ENCODE assay signal across 1 cellular context in genomic region chr14:73136387-73137221, GRCh38.
TF ChIP-seq lines count a peak whose summit lies in the region.

Gene PSEN1, plus strand, starts transcription at chr14:73136507. Its CDS starts 11,513 bp downstream, at chr14:73148020.

TF ChIP-seq in HepG2, 621 proteins besides CTCF, POLR2A, EP300 and RAD21 (continued from another document and continues in another):
- TF ChIP-seq, protein P1, sequence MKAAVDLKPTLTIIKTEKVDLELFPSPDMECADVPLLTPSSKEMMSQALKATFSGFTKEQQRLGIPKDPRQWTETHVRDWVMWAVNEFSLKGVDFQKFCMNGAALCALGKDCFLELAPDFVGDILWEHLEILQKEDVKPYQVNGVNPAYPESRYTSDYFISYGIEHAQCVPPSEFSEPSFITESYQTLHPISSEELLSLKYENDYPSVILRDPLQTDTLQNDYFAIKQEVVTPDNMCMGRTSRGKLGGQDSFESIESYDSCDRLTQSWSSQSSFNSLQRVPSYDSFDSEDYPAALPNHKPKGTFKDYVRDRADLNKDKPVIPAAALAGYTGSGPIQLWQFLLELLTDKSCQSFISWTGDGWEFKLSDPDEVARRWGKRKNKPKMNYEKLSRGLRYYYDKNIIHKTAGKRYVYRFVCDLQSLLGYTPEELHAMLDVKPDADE (CRISPR knock-in tag; IDR thresholded peaks at IDR 0.05): peak; percentile 86; the same call in 1 of the 2 replicates
- 0 out of 2 replicates have a peak, but pooled peaks have one; percentile 43 for TF ChIP-seq HOMEZ (CRISPR knock-in tag; IDR thresholded peaks at IDR 0.05; ENCODE audit: low read depth)
- TF ChIP-seq, protein P2, sequence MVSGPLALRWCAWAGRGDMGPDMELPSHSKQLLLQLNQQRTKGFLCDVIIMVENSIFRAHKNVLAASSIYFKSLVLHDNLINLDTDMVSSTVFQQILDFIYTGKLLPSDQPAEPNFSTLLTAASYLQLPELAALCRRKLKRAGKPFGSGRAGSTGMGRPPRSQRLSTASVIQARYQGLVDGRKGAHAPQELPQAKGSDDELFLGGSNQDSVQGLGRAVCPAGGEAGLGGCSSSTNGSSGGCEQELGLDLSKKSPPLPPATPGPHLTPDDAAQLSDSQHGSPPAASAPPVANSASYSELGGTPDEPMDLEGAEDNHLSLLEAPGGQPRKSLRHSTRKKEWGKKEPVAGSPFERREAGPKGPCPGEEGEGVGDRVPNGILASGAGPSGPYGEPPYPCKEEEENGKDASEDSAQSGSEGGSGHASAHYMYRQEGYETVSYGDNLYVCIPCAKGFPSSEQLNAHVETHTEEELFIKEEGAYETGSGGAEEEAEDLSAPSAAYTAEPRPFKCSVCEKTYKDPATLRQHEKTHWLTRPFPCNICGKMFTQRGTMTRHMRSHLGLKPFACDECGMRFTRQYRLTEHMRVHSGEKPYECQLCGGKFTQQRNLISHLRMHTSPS (CRISPR knock-in tag; IDR thresholded peaks at IDR 0.05; ENCODE audit: low read depth): peak; percentile 44; the same call in 1 of the 2 replicates
- TF ChIP-seq, protein P3, sequence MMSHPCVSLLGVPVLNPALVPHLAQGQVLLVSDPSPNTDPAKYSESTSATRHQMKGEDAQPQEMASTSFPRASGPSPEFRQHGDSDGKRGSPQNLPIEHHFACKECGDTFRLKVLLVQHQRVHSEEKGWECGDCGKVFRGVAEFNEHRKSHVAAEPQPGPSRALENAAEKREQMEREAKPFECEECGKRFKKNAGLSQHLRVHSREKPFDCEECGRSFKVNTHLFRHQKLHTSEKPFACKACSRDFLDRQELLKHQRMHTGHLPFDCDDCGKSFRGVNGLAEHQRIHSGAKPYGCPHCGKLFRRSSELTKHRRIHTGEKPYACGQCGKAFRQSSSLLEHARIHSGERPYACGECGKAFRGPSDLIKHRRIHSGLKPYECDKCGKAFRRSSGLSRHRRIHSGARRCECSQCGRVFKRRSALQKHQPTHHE (CRISPR knock-in tag; IDR thresholded peaks at IDR 0.05; ENCODE audit: borderline replicate concordance): 0 out of 2 replicates have a peak, but pooled peaks have one; percentile 44
- TF ChIP-seq STAT5B (CRISPR knock-in tag; IDR thresholded peaks at IDR 0.05): no peak
- TF ChIP-seq SP1 (IDR thresholded peaks at IDR 0.05): no peak
- peak; percentile 79 for TF ChIP-seq SP1 (CRISPR knock-in tag; IDR thresholded peaks at IDR 0.05)
- TF ChIP-seq, protein P4, sequence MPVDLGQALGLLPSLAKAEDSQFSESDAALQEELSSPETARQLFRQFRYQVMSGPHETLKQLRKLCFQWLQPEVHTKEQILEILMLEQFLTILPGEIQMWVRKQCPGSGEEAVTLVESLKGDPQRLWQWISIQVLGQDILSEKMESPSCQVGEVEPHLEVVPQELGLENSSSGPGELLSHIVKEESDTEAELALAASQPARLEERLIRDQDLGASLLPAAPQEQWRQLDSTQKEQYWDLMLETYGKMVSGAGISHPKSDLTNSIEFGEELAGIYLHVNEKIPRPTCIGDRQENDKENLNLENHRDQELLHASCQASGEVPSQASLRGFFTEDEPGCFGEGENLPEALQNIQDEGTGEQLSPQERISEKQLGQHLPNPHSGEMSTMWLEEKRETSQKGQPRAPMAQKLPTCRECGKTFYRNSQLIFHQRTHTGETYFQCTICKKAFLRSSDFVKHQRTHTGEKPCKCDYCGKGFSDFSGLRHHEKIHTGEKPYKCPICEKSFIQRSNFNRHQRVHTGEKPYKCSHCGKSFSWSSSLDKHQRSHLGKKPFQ (CRISPR knock-in tag; IDR thresholded peaks at IDR 0.05; ENCODE audit: insufficient replicate concordance): no peak
- no peak for TF ChIP-seq ZNF432 (CRISPR knock-in tag; IDR thresholded peaks at IDR 0.05; ENCODE audit: borderline replicate concordance)
- TF ChIP-seq PCBP1 (IDR thresholded peaks at IDR 0.05; ENCODE audit: borderline replicate concordance, low read depth, low read length): no peak
- peak; percentile 29; the same call in 1 of the 2 replicates for TF ChIP-seq FOXA3 (CRISPR knock-in tag; IDR thresholded peaks at IDR 0.05)
- TF ChIP-seq GLMP (CRISPR knock-in tag; IDR thresholded peaks at IDR 0.05; ENCODE audit: borderline replicate concordance): no peak
- TF ChIP-seq ZNF556 (CRISPR knock-in tag; IDR thresholded peaks at IDR 0.05; ENCODE audit: borderline replicate concordance): peak; percentile 78; the same call in 1 of the 2 replicates
- peak; percentile 58 for TF ChIP-seq SP2 (CRISPR knock-in tag; IDR thresholded peaks at IDR 0.05)
- TF ChIP-seq BRCA1 (CRISPR knock-in tag; IDR thresholded peaks at IDR 0.05): 0 out of 2 replicates have a peak, but pooled peaks have one; percentile 62
- peak; percentile 89 for TF ChIP-seq ZFX (CRISPR knock-in tag; IDR thresholded peaks at IDR 0.05; ENCODE audit: low read depth)
- peak; percentile 52; the same call in 1 of the 2 replicates for TF ChIP-seq ZNF777 (CRISPR knock-in tag; IDR thresholded peaks at IDR 0.05)
- peak; percentile 64; the same call in 1 of the 2 replicates for TF ChIP-seq NFKB2 (CRISPR knock-in tag; IDR thresholded peaks at IDR 0.05; ENCODE audit: borderline replicate concordance)
- TF ChIP-seq MEIS1 (CRISPR knock-in tag; IDR thresholded peaks at IDR 0.05; ENCODE audit: borderline replicate concordance): no peak
- peak; percentile 71 for TF ChIP-seq UBTF (CRISPR knock-in tag; IDR thresholded peaks at IDR 0.05)
- TF ChIP-seq HDAC1 (CRISPR knock-in tag; IDR thresholded peaks at IDR 0.05): no peak; the same call in 1 of the 2 replicates
- TF ChIP-seq ZNF350 (CRISPR knock-in tag; IDR thresholded peaks at IDR 0.05; ENCODE audit: borderline replicate concordance, low read depth): 0 out of 2 replicates have a peak, but pooled peaks have one; percentile 55
- TF ChIP-seq GMEB2 (CRISPR knock-in tag; IDR thresholded peaks at IDR 0.05; ENCODE audit: low read depth): 0 out of 2 replicates have a peak, but pooled peaks have one; percentile 25
- TF ChIP-seq JUNB (CRISPR knock-in tag; IDR thresholded peaks at IDR 0.05; ENCODE audit: borderline replicate concordance): no peak
- no peak; the same call in 1 of the 2 replicates for TF ChIP-seq ZNF780A (CRISPR knock-in tag; IDR thresholded peaks at IDR 0.05)
- TF ChIP-seq ZGPAT (CRISPR knock-in tag; IDR thresholded peaks at IDR 0.05): peak; percentile 37; the same call in 1 of the 2 replicates
- TF ChIP-seq ZBTB40 (IDR thresholded peaks at IDR 0.05): no peak
- TF ChIP-seq ZBTB40 (CRISPR knock-in tag; IDR thresholded peaks at IDR 0.05): 0 out of 2 replicates have a peak, but pooled peaks have one; percentile 42
